ENCODE assay signal across 8 cellular contexts in genomic region chr5:115461506-115462290, GRCh38.
DNase-seq lines count a peak whose midpoint lies in the region; ATAC-seq and TF ChIP-seq lines count a peak whose summit lies in the region.

No MANE protein-coding gene starts in this region.

- no peaks in the 10 kb centered on the region for H3K36me3 Mint-ChIP-seq in activated naive CD4-positive, alpha-beta T cell treated with anti-CD3 and anti-CD28 coated beads, Interleukin-2, amount 50 U/mL, for 72 hours
- H3K36me3 Mint-ChIP-seq in WTC11 = no peaks in the 10 kb centered on the region

- CTCF ChIA-PET in WTC11 (lab: Charles Lee) = interaction anchor here (1.1 kb wide), 1 partner anchor 11 kb away, joined by 4 read pairs; no protein-coding TSS in a partner anchor

- peak overlapping the region; percentile 0 to 68 for H3K27ac Mint-ChIP-seq in activated naive CD4-positive, alpha-beta T cell treated with anti-CD3 and anti-CD28 coated beads, Interleukin-2, amount 50 U/mL, for 72 hours
- no peak overlapping the region for H3K27ac Mint-ChIP-seq in WTC11

- no peaks in the 10 kb centered on the region; the same call in 1 of the 2 replicates for H3K27me3 Mint-ChIP-seq in WTC11 (ENCODE audit: low read depth)

- ATAC-seq in HG03045 (IDR thresholded peaks at IDR 0.05; ENCODE audit: unreplicated experiment) (peak; percentile 47), sciatic nerve (peak; percentile 25), WTC11 (no peak)
- ATAC-seq in activated naive CD4-positive, alpha-beta T cell treated with anti-CD3 and anti-CD28 coated beads, Interleukin-2, amount 50 U/mL, for 72 hours = peak; percentile 87 to 91

- DNase-seq in DMS53 (lab: John Stamatoyannopoulos, UW) = peak; percentile 23
- no peak for DNase-seq in DMS53 treated with DMSO at 0.1 percent for 48 hours (lab: John Stamatoyannopoulos, UW; ENCODE audit: unreplicated experiment)
- DNase-seq in activated naive CD4-positive, alpha-beta T cell treated with anti-CD3 and anti-CD28 coated beads, Interleukin-2, amount 50 U/mL, for 72 hours (ENCODE audit: low spot score in 2 of 2) = peak in 1 of 2 donors; percentile 50
- no peak for DNase-seq in sciatic nerve (ENCODE audit: low spot score)
- no peak for DNase-seq in NCI-H526 treated with DMSO at 0.1 percent for 48 hours (lab: John Stamatoyannopoulos, UW)
- DNase-seq in WTC11 (ENCODE audit: low spot score) = no peak
- DNase-seq in SHP77 treated with DMSO at 0.1 percent for 48 hours (lab: John Stamatoyannopoulos, UW) = no peak

- H3K9me3 Mint-ChIP-seq in activated naive CD4-positive, alpha-beta T cell treated with anti-CD3 and anti-CD28 coated beads, Interleukin-2, amount 50 U/mL, for 72 hours = no peaks in the 10 kb centered on the region
- no peaks in the 10 kb centered on the region for H3K9me3 Mint-ChIP-seq in WTC11

- no peak overlapping the region for H3K4me3 Mint-ChIP-seq in WTC11

- POLR2A ChIA-PET in WTC11 (lab: Charles Lee) = no interaction called here

- peaks cover 8% of the 10 kb centered on the region for H3K4me1 Mint-ChIP-seq in WTC11

- no peak for TF ChIP-seq CTCF in WTC11 (IDR thresholded peaks at IDR 0.05)

- intact Hi-C loops in sciatic nerve (cut with DNase I) = no loop called here

TF ChIP-seq in WTC11, 78 proteins besides CTCF, POLR2A, EP300 and RAD21:
- TF ChIP-seq ZNF416 (CRISPR knock-in tag; IDR thresholded peaks at IDR 0.05) = no peak
- TF ChIP-seq, protein P1, sequence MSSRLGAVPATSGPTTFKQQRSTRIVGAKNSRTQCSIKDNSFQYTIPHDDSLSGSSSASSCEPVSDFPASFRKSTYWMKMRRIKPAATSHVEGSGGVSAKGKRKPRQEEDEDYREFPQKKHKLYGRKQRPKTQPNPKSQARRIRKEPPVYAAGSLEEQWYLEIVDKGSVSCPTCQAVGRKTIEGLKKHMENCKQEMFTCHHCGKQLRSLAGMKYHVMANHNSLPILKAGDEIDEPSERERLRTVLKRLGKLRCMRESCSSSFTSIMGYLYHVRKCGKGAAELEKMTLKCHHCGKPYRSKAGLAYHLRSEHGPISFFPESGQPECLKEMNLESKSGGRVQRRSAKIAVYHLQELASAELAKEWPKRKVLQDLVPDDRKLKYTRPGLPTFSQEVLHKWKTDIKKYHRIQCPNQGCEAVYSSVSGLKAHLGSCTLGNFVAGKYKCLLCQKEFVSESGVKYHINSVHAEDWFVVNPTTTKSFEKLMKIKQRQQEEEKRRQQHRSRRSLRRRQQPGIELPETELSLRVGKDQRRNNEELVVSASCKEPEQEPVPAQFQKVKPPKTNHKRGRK (CRISPR knock-in tag; IDR thresholded peaks at IDR 0.05; ENCODE audit: borderline replicate concordance) = no peak
- TF ChIP-seq SOX15 (CRISPR knock-in tag; IDR thresholded peaks at IDR 0.05) = no peak
- TF ChIP-seq GRHL2 (CRISPR knock-in tag; IDR thresholded peaks at IDR 0.05; ENCODE audit: insufficient replicate concordance, severe bottlenecking) = no peak
- TF ChIP-seq, protein P2, sequence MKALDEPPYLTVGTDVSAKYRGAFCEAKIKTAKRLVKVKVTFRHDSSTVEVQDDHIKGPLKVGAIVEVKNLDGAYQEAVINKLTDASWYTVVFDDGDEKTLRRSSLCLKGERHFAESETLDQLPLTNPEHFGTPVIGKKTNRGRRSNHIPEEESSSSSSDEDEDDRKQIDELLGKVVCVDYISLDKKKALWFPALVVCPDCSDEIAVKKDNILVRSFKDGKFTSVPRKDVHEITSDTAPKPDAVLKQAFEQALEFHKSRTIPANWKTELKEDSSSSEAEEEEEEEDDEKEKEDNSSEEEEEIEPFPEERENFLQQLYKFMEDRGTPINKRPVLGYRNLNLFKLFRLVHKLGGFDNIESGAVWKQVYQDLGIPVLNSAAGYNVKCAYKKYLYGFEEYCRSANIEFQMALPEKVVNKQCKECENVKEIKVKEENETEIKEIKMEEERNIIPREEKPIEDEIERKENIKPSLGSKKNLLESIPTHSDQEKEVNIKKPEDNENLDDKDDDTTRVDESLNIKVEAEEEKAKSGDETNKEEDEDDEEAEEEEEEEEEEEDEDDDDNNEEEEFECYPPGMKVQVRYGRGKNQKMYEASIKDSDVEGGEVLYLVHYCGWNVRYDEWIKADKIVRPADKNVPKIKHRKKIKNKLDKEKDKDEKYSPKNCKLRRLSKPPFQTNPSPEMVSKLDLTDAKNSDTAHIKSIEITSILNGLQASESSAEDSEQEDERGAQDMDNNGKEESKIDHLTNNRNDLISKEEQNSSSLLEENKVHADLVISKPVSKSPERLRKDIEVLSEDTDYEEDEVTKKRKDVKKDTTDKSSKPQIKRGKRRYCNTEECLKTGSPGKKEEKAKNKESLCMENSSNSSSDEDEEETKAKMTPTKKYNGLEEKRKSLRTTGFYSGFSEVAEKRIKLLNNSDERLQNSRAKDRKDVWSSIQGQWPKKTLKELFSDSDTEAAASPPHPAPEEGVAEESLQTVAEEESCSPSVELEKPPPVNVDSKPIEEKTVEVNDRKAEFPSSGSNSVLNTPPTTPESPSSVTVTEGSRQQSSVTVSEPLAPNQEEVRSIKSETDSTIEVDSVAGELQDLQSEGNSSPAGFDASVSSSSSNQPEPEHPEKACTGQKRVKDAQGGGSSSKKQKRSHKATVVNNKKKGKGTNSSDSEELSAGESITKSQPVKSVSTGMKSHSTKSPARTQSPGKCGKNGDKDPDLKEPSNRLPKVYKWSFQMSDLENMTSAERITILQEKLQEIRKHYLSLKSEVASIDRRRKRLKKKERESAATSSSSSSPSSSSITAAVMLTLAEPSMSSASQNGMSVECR (CRISPR knock-in tag; IDR thresholded peaks at IDR 0.05; ENCODE audit: borderline replicate concordance) = no peak
- TF ChIP-seq HMGXB4 (CRISPR knock-in tag; IDR thresholded peaks at IDR 0.05) = no peak
- no peak for TF ChIP-seq CBFB (CRISPR knock-in tag; IDR thresholded peaks at IDR 0.05; ENCODE audit: low read depth)
- no peak for TF ChIP-seq NR3C1 (CRISPR knock-in tag; conservative IDR thresholded peaks at IDR 0.05; ENCODE audit: low read depth)
- TF ChIP-seq, protein P3, sequence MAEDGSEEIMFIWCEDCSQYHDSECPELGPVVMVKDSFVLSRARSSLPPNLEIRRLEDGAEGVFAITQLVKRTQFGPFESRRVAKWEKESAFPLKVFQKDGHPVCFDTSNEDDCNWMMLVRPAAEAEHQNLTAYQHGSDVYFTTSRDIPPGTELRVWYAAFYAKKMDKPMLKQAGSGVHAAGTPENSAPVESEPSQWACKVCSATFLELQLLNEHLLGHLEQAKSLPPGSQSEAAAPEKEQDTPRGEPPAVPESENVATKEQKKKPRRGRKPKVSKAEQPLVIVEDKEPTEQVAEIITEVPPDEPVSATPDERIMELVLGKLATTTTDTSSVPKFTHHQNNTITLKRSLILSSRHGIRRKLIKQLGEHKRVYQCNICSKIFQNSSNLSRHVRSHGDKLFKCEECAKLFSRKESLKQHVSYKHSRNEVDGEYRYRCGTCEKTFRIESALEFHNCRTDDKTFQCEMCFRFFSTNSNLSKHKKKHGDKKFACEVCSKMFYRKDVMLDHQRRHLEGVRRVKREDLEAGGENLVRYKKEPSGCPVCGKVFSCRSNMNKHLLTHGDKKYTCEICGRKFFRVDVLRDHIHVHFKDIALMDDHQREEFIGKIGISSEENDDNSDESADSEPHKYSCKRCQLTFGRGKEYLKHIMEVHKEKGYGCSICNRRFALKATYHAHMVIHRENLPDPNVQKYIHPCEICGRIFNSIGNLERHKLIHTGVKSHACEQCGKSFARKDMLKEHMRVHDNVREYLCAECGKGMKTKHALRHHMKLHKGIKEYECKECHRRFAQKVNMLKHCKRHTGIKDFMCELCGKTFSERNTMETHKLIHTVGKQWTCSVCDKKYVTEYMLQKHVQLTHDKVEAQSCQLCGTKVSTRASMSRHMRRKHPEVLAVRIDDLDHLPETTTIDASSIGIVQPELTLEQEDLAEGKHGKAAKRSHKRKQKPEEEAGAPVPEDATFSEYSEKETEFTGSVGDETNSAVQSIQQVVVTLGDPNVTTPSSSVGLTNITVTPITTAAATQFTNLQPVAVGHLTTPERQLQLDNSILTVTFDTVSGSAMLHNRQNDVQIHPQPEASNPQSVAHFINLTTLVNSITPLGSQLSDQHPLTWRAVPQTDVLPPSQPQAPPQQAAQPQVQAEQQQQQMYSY (CRISPR knock-in tag; IDR thresholded peaks at IDR 0.05) = no peak
- no peak for TF ChIP-seq SMAD4 (CRISPR knock-in tag; IDR thresholded peaks at IDR 0.05)
